9 cellular contexts compared by ENCODE assay signal in genomic region chr12:6141048-6141447, GRCh38. TPM values are rescaled to one million over a fixed set of nuclear protein-coding genes. Genes with fewer than 3 reads are reported as not detected.
DNase-seq lines count a peak whose midpoint lies in the region; ATAC-seq and TF ChIP-seq lines count a peak whose summit lies in the region.
"Had no signal": no experiment of that assay in that cellular context is flagged by ENCODE, and none has a peak within 500 bp of the region (broad histone marks: within the 10 kb centered on the region; RNA-seq: fewer than 3 reads in every experiment).

No MANE protein-coding gene starts in this region.

- H3K36me3 Mint-ChIP-seq in osteocyte (ENCODE audit: unreplicated experiment), result no peaks in the 10 kb centered on the region

- H3K9me3 ChIP-seq in mucosa of descending colon, result no peaks in the 10 kb centered on the region
- H3K9me3 ChIP-seq: tibial artery had no signal

- H3K4me3 Mint-ChIP-seq in osteocyte (ENCODE audit: unreplicated experiment), result no peak overlapping the region

- peaks cover 2% of the 10 kb centered on the region for H3K27me3 Mint-ChIP-seq in osteocyte (ENCODE audit: unreplicated experiment)

- H3K36me3 ChIP-seq in mucosa of descending colon (ENCODE audit: low read depth), result no peaks in the 10 kb centered on the region
- H3K36me3 ChIP-seq: tibial artery had no signal

- H3K4me3 ChIP-seq in astrocyte of the spinal cord (ENCODE audit: low read depth, low read length) (no peak overlapping the region), mucosa of descending colon (no peak overlapping the region)
- H3K4me3 ChIP-seq: tibial artery had no signal

- H3K9me3 Mint-ChIP-seq in osteocyte (ENCODE audit: unreplicated experiment), result no peaks in the 10 kb centered on the region

- TF ChIP-seq CTCF in astrocyte of the spinal cord (IDR thresholded peaks at IDR 0.05; ENCODE audit: low read depth, low read length) (no peak), mucosa of descending colon (IDR thresholded peaks at IDR 0.05) (no peak), osteocyte (IDR thresholded peaks at IDR 0.05) (no peak)

- intact Hi-C loops in mucosa of descending colon (cut with DNase I, micrococcal nuclease), result no loop called here

- DNase-seq in SIG-M5 treated with dmso at 0.1 percent for 504 hours (lab: John Stamatoyannopoulos, UW; ENCODE audit: unreplicated experiment) (peak; percentile 94), astrocyte of the spinal cord (ENCODE audit: low read depth, low spot score) (peak; percentile 76), mucosa of descending colon (peak in 1 of 3 donors; percentile 19), superior temporal gyrus (ENCODE audit: extremely low spot score) (peak; percentile 35), osteocyte (ENCODE audit: extremely low spot score, unreplicated experiment) (no peak)

- H3K4me1 ChIP-seq in mucosa of descending colon (ENCODE audit: low read depth), result no peaks in the 10 kb centered on the region
- H3K4me1 ChIP-seq: tibial artery had no signal

- no peak overlapping the region for H3K27ac Mint-ChIP-seq in osteocyte (ENCODE audit: unreplicated experiment)

- in situ Hi-C loops in astrocyte of the spinal cord (cut with HindIII; ENCODE audit: low sequenced_read_pairs), result no loop called here

- peaks cover 16% of the 10 kb centered on the region for H3K4me1 Mint-ChIP-seq in osteocyte (ENCODE audit: unreplicated experiment)

- ATAC-seq in mucosa of descending colon (peak; percentile 76), HG02588 (IDR thresholded peaks at IDR 0.05; ENCODE audit: unreplicated experiment) (no peak), HG03520 (IDR thresholded peaks at IDR 0.05; ENCODE audit: unreplicated experiment) (no peak)
- ATAC-seq: HCT116 had no signal

RNA-seq across cellular contexts. Expression of gene VWF, which starts 16.6 kb away (rescaled TPM):
- total RNA-seq in mucosa of descending colon (10 to 100 TPM; 34.3 to 82.5 (median 72.9) TPM), osteocyte (0.13 and 0.31 TPM in 2 replicates)

RNA-seq across cellular contexts. Expression of gene CD9, which starts 59.2 kb away (rescaled TPM):
- total RNA-seq in mucosa of descending colon (100 to 1,000 TPM; 452 to 723 (median 672) TPM), osteocyte (77.1 and 84.5 TPM in 2 replicates)

Comparison
In these comparisons a context has a peak if more than half of its experiments do, and no peak if none do; other contexts are left out.
1. RNA of gene VWF, which starts 16.6 kb away (total RNA-seq): 34.3 to 82.5 TPM in mucosa of descending colon; 0.13 to 0.31 TPM in osteocyte; every median in the first group is over 10 times any median in the second.